In genomic region chrX:74550295-74550802, GRCh38 we compare ENCODE assay signal across 8 cellular contexts.
A peak's percentile ranks its signal among the peaks of the same experiment; 100 is the strongest.
DNase-seq lines count a peak whose midpoint lies in the region; ATAC-seq and TF ChIP-seq lines count a peak whose summit lies in the region.

No MANE protein-coding gene starts in this region.

- H3K27ac Mint-ChIP-seq in activated naive CD4-positive, alpha-beta T cell treated with anti-CD3 and anti-CD28 coated beads for 36 hours, result no peak overlapping the region
- H3K27ac Mint-ChIP-seq in glutamatergic neuron (ENCODE audit: unreplicated experiment) (no peak overlapping the region), progenitor cell of endocrine pancreas (peak overlapping the region; percentile 80)

- CTCF ChIA-PET in activated naive CD4-positive, alpha-beta T cell treated with anti-CD3 and anti-CD28 coated beads for 36 hours (lab: Charles Lee), result interaction anchor here (0.6 to 0.9 kb wide), 2 partner anchors 10 to 164 kb away, joined by 3 read pairs; no protein-coding TSS in a partner anchor

- no peak overlapping the region for H3K4me3 Mint-ChIP-seq in activated naive CD4-positive, alpha-beta T cell treated with anti-CD3 and anti-CD28 coated beads for 36 hours
- no peak overlapping the region for H3K4me3 Mint-ChIP-seq in glutamatergic neuron (ENCODE audit: unreplicated experiment)
- no peak overlapping the region for H3K4me3 Mint-ChIP-seq in progenitor cell of endocrine pancreas (ENCODE audit: low read depth)

- DNase-seq in NCI-H1092 treated with DMSO at 0.1 percent for 48 hours (lab: John Stamatoyannopoulos, UW), result peak; percentile 81
- peak; percentile 85 for DNase-seq in activated naive CD4-positive, alpha-beta T cell treated with anti-CD3 and anti-CD28 coated beads for 36 hours
- peak; percentile 81 for DNase-seq in glutamatergic neuron
- DNase-seq in progenitor cell of endocrine pancreas (ENCODE audit: low spot score, unreplicated experiment), result peak; percentile 69
- peak; percentile 77 for DNase-seq in ureter (ENCODE audit: low spot score)

- no peaks in the 10 kb centered on the region for H3K9me3 Mint-ChIP-seq in activated naive CD4-positive, alpha-beta T cell treated with anti-CD3 and anti-CD28 coated beads for 36 hours
- H3K9me3 Mint-ChIP-seq in glutamatergic neuron (ENCODE audit: unreplicated experiment) (no peaks in the 10 kb centered on the region), progenitor cell of endocrine pancreas (ENCODE audit: low read depth) (peaks cover 16% of the 10 kb centered on the region)

- H3K27me3 Mint-ChIP-seq in activated naive CD4-positive, alpha-beta T cell treated with anti-CD3 and anti-CD28 coated beads for 36 hours (ENCODE audit: low read depth), result no peaks in the 10 kb centered on the region
- no peaks in the 10 kb centered on the region for H3K27me3 Mint-ChIP-seq in glutamatergic neuron (ENCODE audit: unreplicated experiment)
- H3K27me3 Mint-ChIP-seq in progenitor cell of endocrine pancreas, result no peaks in the 10 kb centered on the region

- H3K4me1 Mint-ChIP-seq in activated naive CD4-positive, alpha-beta T cell treated with anti-CD3 and anti-CD28 coated beads for 36 hours (ENCODE audit: low read depth), result peaks cover 2% of the 10 kb centered on the region
- H3K4me1 Mint-ChIP-seq in glutamatergic neuron (ENCODE audit: low read depth, unreplicated experiment), result no peaks in the 10 kb centered on the region
- H3K4me1 Mint-ChIP-seq in progenitor cell of endocrine pancreas (ENCODE audit: low read depth), result no peaks in the 10 kb centered on the region

- intact Hi-C loops in activated naive CD4-positive, alpha-beta T cell treated with anti-CD3 and anti-CD28 coated beads for 36 hours (cut with micrococcal nuclease), result loop anchor here (1.0 to 10.0 kb wide), 7 partner anchors 15 to 1052 kb away; no protein-coding TSS in a partner anchor

- H3K36me3 Mint-ChIP-seq in activated naive CD4-positive, alpha-beta T cell treated with anti-CD3 and anti-CD28 coated beads for 36 hours (ENCODE audit: low read depth), result no peaks in the 10 kb centered on the region
- H3K36me3 Mint-ChIP-seq in glutamatergic neuron (ENCODE audit: unreplicated experiment) (no peaks in the 10 kb centered on the region), progenitor cell of endocrine pancreas (ENCODE audit: insufficient read depth) (no peaks in the 10 kb centered on the region)

- TF ChIP-seq CTCF in GM12872 (IDR thresholded peaks at IDR 0.05; ENCODE audit: insufficient read depth, low read depth, low read length), result peak; percentile 89
- TF ChIP-seq CTCF in glutamatergic neuron (IDR thresholded peaks at IDR 0.05; ENCODE audit: partially characterized antibody, unreplicated experiment), result peak; percentile 96
- peak; percentile 95 for TF ChIP-seq CTCF in progenitor cell of endocrine pancreas (IDR thresholded peaks at IDR 0.05; ENCODE audit: unreplicated experiment)

- peak; percentile 96 for ATAC-seq in HG02642 (IDR thresholded peaks at IDR 0.05; ENCODE audit: poor library complexity, unreplicated experiment)
- peak; percentile 97 for ATAC-seq in SK-N-SH treated with all-trans-retinoic acid at 6 μM for 48 hours

TF ChIP-seq in SK-N-SH treated with all-trans-retinoic acid at 6 μM for 48 hours, 23 proteins besides CTCF, POLR2A, EP300 and RAD21:
- TF ChIP-seq TCF4 (CRISPR knock-in tag; IDR thresholded peaks at IDR 0.05; ENCODE audit: borderline replicate concordance) (no peak), ISL1 (CRISPR knock-in tag; IDR thresholded peaks at IDR 0.05) (no peak), ZFP3 (CRISPR knock-in tag; IDR thresholded peaks at IDR 0.05) (no peak), ZNF565 (CRISPR knock-in tag; conservative IDR thresholded peaks at IDR 0.05; ENCODE audit: low read depth) (no peak), ZNF8 (CRISPR knock-in tag; IDR thresholded peaks at IDR 0.05) (no peak), TOX (CRISPR knock-in tag; IDR thresholded peaks at IDR 0.05; ENCODE audit: borderline replicate concordance) (no peak), OSR1 (CRISPR knock-in tag; IDR thresholded peaks at IDR 0.05) (no peak), BACH2 (CRISPR knock-in tag; IDR thresholded peaks at IDR 0.05; ENCODE audit: borderline replicate concordance) (no peak)

Comparison
In these comparisons a context has a peak if more than half of its experiments do, and no peak if none do; other contexts are left out.
1. Peak in every context shown above with its lines: DNase-seq and ATAC-seq.